Comparison of ENCODE assay signal across 32 cellular contexts in genomic region chr7:106808967-106809635, GRCh38. TPM values are rescaled to one million over a fixed set of nuclear protein-coding genes. Genes with fewer than 3 reads are reported as not detected.
"Had no signal": no experiment of that assay in that cellular context is flagged by ENCODE, and none has a peak within 500 bp of the region (broad histone marks: within the 10 kb centered on the region; RNA-seq: fewer than 3 reads in every experiment).

No MANE protein-coding gene starts in this region.

- H3K4me3 ChIP-seq: left lung, lung, neural progenitor cell, ovary, right atrium auricular region, right lobe of liver, smooth muscle cell, stomach, testis, thyroid gland, transverse colon, upper lobe of right lung had no signal

- H2AFZ ChIP-seq: neural progenitor cell had no signal

- H3K4me3 Mint-ChIP-seq: immature natural killer cell; mesothelial cell of epicardium; naive B cell; natural killer cell; nephron progenitor cell; neural progenitor cell; stimulated activated naive B cell treated with anti-CD40 and anti-IgM and Interleukin-4, amounts not matched to agents 10 μg/mL and 1 μg/mL and 100 μg/mL, for 72 hours had no signal

- ATAC-seq: left colon; left lung; natural killer cell; right lobe of liver; stimulated activated naive B cell treated with anti-CD40 and anti-IgM and Interleukin-4, amounts not matched to agents 10 μg/mL and 1 μg/mL and 100 μg/mL, for 72 hours; stimulated activated naive CD8-positive, alpha-beta T cell treated with anti-CD3 and anti-CD28 coated beads, Interleukin-15, Interleukin-2, amounts not matched to agents 100 U/mL and 50 U/mL, for 24 hours; upper lobe of right lung had no signal

- H3K4me1 ChIP-seq: left lung, neural progenitor cell, right atrium auricular region, right lobe of liver, stomach, testis, thyroid gland, transverse colon, upper lobe of right lung had no signal

- H3K4me2 ChIP-seq: neural progenitor cell, smooth muscle cell had no signal

- H3K9me3 Mint-ChIP-seq: immature natural killer cell; mesothelial cell of epicardium; naive B cell; natural killer cell; neural progenitor cell; stimulated activated naive B cell treated with anti-CD40 and anti-IgM and Interleukin-4, amounts not matched to agents 10 μg/mL and 1 μg/mL and 100 μg/mL, for 72 hours had no signal

- H3K27me3 ChIP-seq: left lung, neural progenitor cell, neutrophil, ovary, right atrium auricular region, right lobe of liver, stomach, testis, thyroid gland, transverse colon, upper lobe of right lung had no signal

- H3K9me3 ChIP-seq: left lung, neutrophil, ovary, right atrium auricular region, right lobe of liver, stomach, testis, thyroid gland, transverse colon, upper lobe of right lung had no signal

- H3K4me1 Mint-ChIP-seq: mesothelial cell of epicardium, neural progenitor cell had no signal

- FAIRE-seq: islet of Langerhans, kidney, urothelium cell line had no signal

- H3K27ac Mint-ChIP-seq: mesothelial cell of epicardium; natural killer cell; nephron progenitor cell; neural progenitor cell; progenitor cell of endocrine pancreas; stimulated activated naive B cell treated with anti-CD40 and anti-IgM and Interleukin-4, amounts not matched to agents 10 μg/mL and 1 μg/mL and 100 μg/mL, for 72 hours had no signal

- H3K9ac ChIP-seq: neural progenitor cell had no signal

- H3K36me3 ChIP-seq: left lung, neural progenitor cell, neutrophil, ovary, right atrium auricular region, right lobe of liver, stomach, thyroid gland, transverse colon, upper lobe of right lung had no signal

- DNase-seq: hypothalamus; immature natural killer cell; kidney; left colon; left lung; mesendoderm; naive B cell; natural killer cell; nephron progenitor cell; occipital lobe; ovary; right lobe of liver; stimulated activated CD4-positive, alpha-beta T cell treated with anti-CD3 and anti-CD28 coated beads, Interleukin-15, amount 100 ng/mL, for 24 hours; stimulated activated CD4-positive, alpha-beta T cell treated with anti-CD3 and anti-CD28 coated beads, Interleukin-2, amount 100 ng/mL, for 24 hours; stimulated activated CD4-positive, alpha-beta T cell treated with anti-CD3 and anti-CD28 coated beads, Interleukin-4, amount 100 ng/mL, for 1 hour; stimulated activated naive B cell treated with anti-CD40 and anti-IgM and Interleukin-4, amounts not matched to agents 10 μg/mL and 1 μg/mL and 100 μg/mL, for 72 hours; stimulated activated naive CD8-positive, alpha-beta T cell treated with anti-CD3 and anti-CD28 coated beads, Interleukin-15, Interleukin-2, amounts not matched to agents 100 U/mL and 50 U/mL, for 24 hours; stomach; testis; thyroid gland; transverse colon; upper lobe of right lung had no signal

- H3K27ac ChIP-seq: left lung, neural progenitor cell, neutrophil, ovary, right atrium auricular region, right lobe of liver, stomach, testis, thyroid gland, transverse colon, upper lobe of right lung had no signal

- H3K36me3 Mint-ChIP-seq: immature natural killer cell; mesothelial cell of epicardium; naive B cell; natural killer cell; neural progenitor cell; stimulated activated naive B cell treated with anti-CD40 and anti-IgM and Interleukin-4, amounts not matched to agents 10 μg/mL and 1 μg/mL and 100 μg/mL, for 72 hours had no signal

RNA-seq across cellular contexts. Expression of gene PIK3CG, which starts 56.0 kb away (rescaled TPM):
- total RNA-seq: progenitor cell of endocrine pancreas, renal cortical epithelial cell, smooth muscle cell had no signal
- polyA plus RNA-seq: smooth muscle cell had no signal
